ENCODE assay signal across 9 cellular contexts in genomic region chr13:43269037-43269476, GRCh38.
DNase-seq lines count a peak whose midpoint lies in the region; ATAC-seq and TF ChIP-seq lines count a peak whose summit lies in the region.
"Had no signal": no experiment of that assay in that cellular context is flagged by ENCODE, and none has a peak within 500 bp of the region (broad histone marks: within the 10 kb centered on the region; RNA-seq: fewer than 3 reads in every experiment).

No MANE protein-coding gene starts in this region.

- no peaks in the 10 kb centered on the region for H3K9me3 ChIP-seq in esophagus squamous epithelium
- no peaks in the 10 kb centered on the region for H3K9me3 ChIP-seq in CD4-positive, alpha-beta memory T cell (ENCODE audit: control insufficient read depth in 1 of 2, low read length in 2 of 2)

- H3K4me1 ChIP-seq in esophagus squamous epithelium, result peaks cover 0 to 30% (median 25%) of the 10 kb centered on the region in 3 donors
- no peaks in the 10 kb centered on the region for H3K4me1 ChIP-seq in CD4-positive, alpha-beta memory T cell (ENCODE audit: insufficient read depth, low read length)

- WGBS in esophagus squamous epithelium, 2 donors, result 25 to 39% methylated on average over 5 of the region's 5 CpGs

- H3K36me3 ChIP-seq in esophagus squamous epithelium, result no peaks in the 10 kb centered on the region
- H3K36me3 ChIP-seq in CD4-positive, alpha-beta memory T cell (ENCODE audit: insufficient read depth, low read length), result no peaks in the 10 kb centered on the region

- H3K36me3 Mint-ChIP-seq in nephron progenitor cell (ENCODE audit: low read depth), result no peaks in the 10 kb centered on the region
- H3K36me3 Mint-ChIP-seq in CD4-positive, alpha-beta memory T cell, result no peaks in the 10 kb centered on the region

- H3K9me3 Mint-ChIP-seq in nephron progenitor cell, result no peaks in the 10 kb centered on the region
- peaks cover 0 to 2% (median 0%) of the 10 kb centered on the region in 8 donors for H3K9me3 Mint-ChIP-seq in CD4-positive, alpha-beta memory T cell

- H3K27me3 ChIP-seq in esophagus squamous epithelium, result no peaks in the 10 kb centered on the region
- no peaks in the 10 kb centered on the region for H3K27me3 ChIP-seq in CD4-positive, alpha-beta memory T cell (ENCODE audit: insufficient read depth, low read length)

- H3K27ac Mint-ChIP-seq in nephron progenitor cell, result peak overlapping the region; percentile 51
- no peak overlapping the region for H3K27ac Mint-ChIP-seq in CD4-positive, alpha-beta memory T cell

- no peak for TF ChIP-seq POLR2A in esophagus squamous epithelium (IDR thresholded peaks at IDR 0.05)

- no peak for TF ChIP-seq CTCF in esophagus squamous epithelium (IDR thresholded peaks at IDR 0.05)
- TF ChIP-seq CTCF in nephron progenitor cell (IDR thresholded peaks at IDR 0.05), result no peak

- POLR2A ChIA-PET in CD4-positive, alpha-beta memory T cell (lab: Charles Lee; ENCODE audit: partially characterized antibody), result no interaction called here

- DNase-seq in AG08395 (ENCODE audit: low spot score), result peak; percentile 87
- peak; percentile 89 for DNase-seq in NCI-H460 (ENCODE audit: extremely low read depth, low read depth)
- no peak for DNase-seq in esophagus squamous epithelium (lab: John Stamatoyannopoulos, UW)
- peak; percentile 20 for DNase-seq in nephron progenitor cell
- DNase-seq in CD4-positive, alpha-beta memory T cell, result no peak
- DNase-seq: head of caudate nucleus had no signal

- intact Hi-C loops in esophagus squamous epithelium (cut with DNase I), result no loop called here
- intact Hi-C loops in CD4-positive, alpha-beta memory T cell (cut with micrococcal nuclease), result no loop called here

- H3K27me3 Mint-ChIP-seq in nephron progenitor cell (ENCODE audit: low read depth, poor library complexity), result no peaks in the 10 kb centered on the region
- peaks cover 7 to 9% of the 10 kb centered on the region in 2 donors for H3K27me3 Mint-ChIP-seq in CD4-positive, alpha-beta memory T cell

- H3K4me3 Mint-ChIP-seq in nephron progenitor cell, result peak overlapping the region; percentile 35
- H3K4me3 Mint-ChIP-seq in CD4-positive, alpha-beta memory T cell, result no peak overlapping the region

- peaks cover 47% of the 10 kb centered on the region for H3K4me1 Mint-ChIP-seq in nephron progenitor cell
- no peaks in the 10 kb centered on the region for H3K4me1 Mint-ChIP-seq in CD4-positive, alpha-beta memory T cell

- peak overlapping the region in 3 of 4 donors; percentile 49 to 77 (median 56) for H3K27ac ChIP-seq in esophagus squamous epithelium
- no peak overlapping the region for H3K27ac ChIP-seq in CD4-positive, alpha-beta memory T cell (ENCODE audit: low read depth, low read length)

- CTCF ChIA-PET in CD4-positive, alpha-beta memory T cell (lab: Charles Lee; ENCODE audit: partially characterized antibody), result no interaction called here

- ATAC-seq in GM18867 (IDR thresholded peaks at IDR 0.05; ENCODE audit: unreplicated experiment) (no peak), GM18517 (IDR thresholded peaks at IDR 0.05; ENCODE audit: unreplicated experiment) (no peak), GM19035 (IDR thresholded peaks at IDR 0.05; ENCODE audit: unreplicated experiment) (no peak)

- no peak overlapping the region for H3K4me3 ChIP-seq in esophagus squamous epithelium
- H3K4me3 ChIP-seq in CD4-positive, alpha-beta memory T cell (ENCODE audit: low read length in 2 of 2), result no peak overlapping the region

Comparison
In these comparisons a context has a peak if more than half of its experiments do, and no peak if none do; other contexts are left out.
1. DNase-seq: peak in AG08395 (single experiment), NCI-H460 (single experiment) and nephron progenitor cell (single experiment); none in esophagus squamous epithelium (single experiment) and CD4-positive, alpha-beta memory T cell (0 of 5).